In the genomic region with DNA sequence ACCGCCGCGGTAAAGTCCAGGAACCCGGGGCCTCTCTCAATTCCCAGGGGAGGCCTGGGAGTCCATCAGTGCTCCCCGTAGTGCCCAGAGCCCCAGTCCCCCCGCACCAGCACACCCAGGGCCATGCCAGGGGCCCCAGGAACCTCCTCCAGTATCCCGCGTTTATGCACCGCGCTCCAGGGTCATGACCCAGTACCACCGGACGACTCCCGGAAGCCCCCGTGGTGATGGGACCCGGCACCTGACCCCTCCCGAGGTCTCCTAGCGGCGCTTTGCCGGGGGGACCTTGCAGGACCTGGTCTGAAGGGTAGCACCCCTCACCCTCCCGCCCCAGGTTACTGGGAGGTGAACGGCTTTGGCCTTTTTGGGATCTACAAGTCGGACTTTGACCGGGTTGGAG, we compare ENCODE assay signal across 8 cellular contexts. TPM values are rescaled to one million over a fixed set of nuclear protein-coding genes. Genes with fewer than 3 reads are reported as not detected.
"Had no signal": no experiment of that assay in that cellular context is flagged by ENCODE, and none has a peak within 500 bp of the region (broad histone marks: within the 10 kb centered on the region; RNA-seq: fewer than 3 reads in every experiment).

No MANE protein-coding gene starts in this region.

- H3K9me3 Mint-ChIP-seq: H9, IgD-negative memory B cell had no signal

- DNase-seq: GM23248, GOT3, H9, HCEC 1CT, KBM-7 had no signal

- H3K9ac ChIP-seq: GM23248 had no signal

- H2AFZ ChIP-seq: GM23248 had no signal

- H3K27ac ChIP-seq: GM23248, HL-60 had no signal

- ATAC-seq: HepG2 had no signal

- H3K27ac Mint-ChIP-seq: H9, IgD-negative memory B cell had no signal

- H3K36me3 Mint-ChIP-seq: IgD-negative memory B cell had no signal

- H3K4me3 ChIP-seq: GM23248 had no signal

- H3K4me3 Mint-ChIP-seq: H9, IgD-negative memory B cell had no signal

RNA-seq across cellular contexts. Expression of gene B4GALNT4, which starts 11.2 kb away (rescaled TPM):
- polyA plus RNA-seq: IgD-negative memory B cell had no signal

RNA-seq across cellular contexts. Expression of gene PKP3, which starts 13.5 kb away (rescaled TPM):
- polyA plus RNA-seq: IgD-negative memory B cell had no signal
